ENCODE assay signal across 18 cellular contexts in genomic region chr1:233015965-233016364, GRCh38.
DNase-seq lines count a peak whose midpoint lies in the region; ATAC-seq and TF ChIP-seq lines count a peak whose summit lies in the region.
"Had no signal": no experiment of that assay in that cellular context is flagged by ENCODE, and none has a peak within 500 bp of the region (broad histone marks: within the 10 kb centered on the region; RNA-seq: fewer than 3 reads in every experiment).

No MANE protein-coding gene starts in this region.

- no peak for TF ChIP-seq CTCF in OCI-LY7 (conservative IDR thresholded peaks at IDR 0.05; ENCODE audit: low read length)

- H3K4me1 ChIP-seq in OCI-LY7 (ENCODE audit: insufficient read depth, low read length, poor library complexity, severe bottlenecking): no peaks in the 10 kb centered on the region
- H3K4me1 ChIP-seq: thyroid gland had no signal

- DNase-seq in OCI-LY7 (ENCODE audit: low spot score) (peak; percentile 40), activated gamma-delta T cell (lab: John Stamatoyannopoulos, UW) (no peak), dedifferentiated amniotic fluid mesenchymal stem cell (ENCODE audit: extremely low spot score) (no peak), NCI-H226 (no peak)
- DNase-seq in stimulated activated effector memory CD8-positive, alpha-beta T cell treated with anti-CD3 and anti-CD28 coated beads, Interleukin-12 subunit alpha, Interleukin-12 subunit beta, amount 100 ng/mL, for 72 hours (ENCODE audit: low spot score in 2 of 2): no peak
- DNase-seq: activated CD4-positive, CD25-positive, alpha-beta regulatory T cell treated with anti-CD3 and anti-CD28 coated beads, Interleukin-2, amount 50 U/mL, for 72 hours; activated naive CD4-positive, alpha-beta T cell; aorta; Calu3; kidney; NCI-H146; NCI-H345; T-helper 9 cell; thyroid gland had no signal

- H3K4me3 Mint-ChIP-seq in stimulated activated effector memory CD8-positive, alpha-beta T cell treated with anti-CD3 and anti-CD28 coated beads, Interleukin-12 subunit alpha, Interleukin-12 subunit beta, amount 100 ng/mL, for 72 hours: no peak overlapping the region
- H3K4me3 Mint-ChIP-seq: nephron had no signal

- no peaks in the 10 kb centered on the region for H3K9me3 Mint-ChIP-seq in stimulated activated effector memory CD8-positive, alpha-beta T cell treated with anti-CD3 and anti-CD28 coated beads, Interleukin-12 subunit alpha, Interleukin-12 subunit beta, amount 100 ng/mL, for 72 hours
- H3K9me3 Mint-ChIP-seq: nephron had no signal

- no peaks in the 10 kb centered on the region for H3K9me2 ChIP-seq in OCI-LY7 (ENCODE audit: insufficient read depth, low read length)

- POLR2A ChIA-PET in OCI-LY7 (lab: Charles Lee): interaction anchor here (0.7 to 1.2 kb wide), 4 partner anchors 11 to 78 kb away, joined by 3 to 4 read pairs (median 3); no protein-coding TSS in a partner anchor

- H3K4me1 Mint-ChIP-seq in stimulated activated effector memory CD8-positive, alpha-beta T cell treated with anti-CD3 and anti-CD28 coated beads, Interleukin-12 subunit alpha, Interleukin-12 subunit beta, amount 100 ng/mL, for 72 hours: peaks cover under 1% of the 10 kb centered on the region

- no peaks in the 10 kb centered on the region for H4K20me1 ChIP-seq in OCI-LY7 (ENCODE audit: insufficient read depth, low read length)

- H3K4me2 ChIP-seq in OCI-LY7 (ENCODE audit: low read length): no peak overlapping the region

- CTCF ChIA-PET in OCI-LY7 (lab: Charles Lee; ENCODE audit: unreplicated experiment): no interaction called here

- H3K9me3 ChIP-seq in OCI-LY7 (ENCODE audit: low read length): no peaks in the 10 kb centered on the region
- H3K9me3 ChIP-seq: SJCRH30, thyroid gland had no signal

- H3K27ac ChIP-seq in OCI-LY7 (ENCODE audit: low read depth, low read length, poor library complexity, severe bottlenecking): no peak overlapping the region
- H3K27ac ChIP-seq: SJCRH30, thyroid gland had no signal

- ATAC-seq in GM19397 (IDR thresholded peaks at IDR 0.05; ENCODE audit: unreplicated experiment) (peak; percentile 58), HG02981 (IDR thresholded peaks at IDR 0.05; ENCODE audit: unreplicated experiment) (peak; percentile 74)
- ATAC-seq in stimulated activated effector memory CD8-positive, alpha-beta T cell treated with anti-CD3 and anti-CD28 coated beads, Interleukin-12 subunit alpha, Interleukin-12 subunit beta, amount 100 ng/mL, for 72 hours: peak; percentile 28

- no peak overlapping the region for H2AFZ ChIP-seq in OCI-LY7 (ENCODE audit: low read length)

- BruUV-seq in OCI-LY7 (replicated peaks; lab: Mats Ljungman, UMichigan): no TSS peak

- H3K27ac Mint-ChIP-seq in stimulated activated effector memory CD8-positive, alpha-beta T cell treated with anti-CD3 and anti-CD28 coated beads, Interleukin-12 subunit alpha, Interleukin-12 subunit beta, amount 100 ng/mL, for 72 hours: no peak overlapping the region
- H3K27ac Mint-ChIP-seq: nephron had no signal

- peaks cover 25% of the 10 kb centered on the region for H3K36me3 Mint-ChIP-seq in stimulated activated effector memory CD8-positive, alpha-beta T cell treated with anti-CD3 and anti-CD28 coated beads, Interleukin-12 subunit alpha, Interleukin-12 subunit beta, amount 100 ng/mL, for 72 hours

- intact Hi-C loops in OCI-LY7 (cut with micrococcal nuclease; ENCODE audit: unreplicated experiment): no loop called here

- H3K79me2 ChIP-seq in OCI-LY7 (ENCODE audit: insufficient read depth, low read depth, low read length): no peaks in the 10 kb centered on the region

- no peak overlapping the region for H3K4me3 ChIP-seq in OCI-LY7 (ENCODE audit: low read depth, low read length, poor library complexity, severe bottlenecking)
- H3K4me3 ChIP-seq: SJCRH30, thyroid gland had no signal

- H3K36me3 ChIP-seq in OCI-LY7 (ENCODE audit: insufficient read depth, low read length): no peaks in the 10 kb centered on the region
- H3K36me3 ChIP-seq: SJCRH30, thyroid gland had no signal
